ENCODE assay signal across 21 cellular contexts in the genomic region with DNA sequence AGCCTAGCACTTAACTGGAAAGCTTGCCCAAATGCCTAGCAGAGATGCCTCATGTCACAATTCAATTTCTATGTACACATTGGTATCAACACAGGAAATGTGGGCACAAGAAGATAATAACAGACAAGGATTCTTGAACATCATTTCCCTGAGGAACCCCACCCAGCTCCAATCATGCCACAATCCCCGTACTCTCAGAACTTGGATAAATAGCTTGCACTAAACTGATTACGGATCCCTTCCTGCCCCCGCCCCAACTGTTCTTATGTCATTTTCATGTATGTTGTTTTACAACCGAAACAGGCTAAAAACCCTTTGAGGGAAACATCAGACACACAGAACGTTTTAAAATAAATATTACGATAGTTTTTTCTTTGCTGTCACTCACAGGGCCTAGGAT.
DNase-seq lines count a peak whose midpoint lies in the region; ATAC-seq, FAIRE-seq and TF ChIP-seq lines count a peak whose summit lies in the region.
"Had no signal": no experiment of that assay in that cellular context is flagged by ENCODE, and none has a peak within 500 bp of the region (broad histone marks: within the 10 kb centered on the region; RNA-seq: fewer than 3 reads in every experiment).

No MANE protein-coding gene starts in this region.

- H3K4me1 Mint-ChIP-seq in activated T-cell treated with anti-CD3 and anti-CD28 coated beads, Interleukin-2, amount 50 U/mL, for 24 hours (ENCODE audit: low read depth), result peaks cover 93% of the 10 kb centered on the region
- peaks cover 76% of the 10 kb centered on the region for H3K4me1 Mint-ChIP-seq in activated T-cell treated with anti-CD3 and anti-CD28 coated beads, Interleukin-2, amount 50 U/mL, for 72 hours (ENCODE audit: low read depth)
- peaks cover 55 to 82% of the 10 kb centered on the region in 2 donors for H3K4me1 Mint-ChIP-seq in stimulated activated naive B cell treated with anti-CD40 and anti-IgM and Interleukin-4, amounts not matched to agents 10 μg/mL and 1 μg/mL and 100 μg/mL, for 72 hours

- TF ChIP-seq POLR2A in GM12892 (IDR thresholded peaks at IDR 0.05; ENCODE audit: low read depth, low read length), result no peak

- DNase-seq in activated T-cell treated with anti-CD3 and anti-CD28 coated beads, Interleukin-2, amount 50 U/mL, for 24 hours, result no peak
- DNase-seq in activated T-cell treated with anti-CD3 and anti-CD28 coated beads, Interleukin-2, amount 50 U/mL, for 72 hours, result no peak
- DNase-seq in GM12892 (ENCODE audit: insufficient read length) (no peak), MV-4-11 (lab: John Stamatoyannopoulos, UW) (no peak), dorsolateral prefrontal cortex (no peak)
- no peak for DNase-seq in activated naive CD4-positive, alpha-beta T cell treated with anti-CD3 and anti-CD28 coated beads, Interleukin-2, amount 50 U/mL, for 72 hours (ENCODE audit: low spot score in 2 of 2)
- DNase-seq in stimulated activated naive B cell treated with anti-CD40 and anti-IgM and Interleukin-4, amounts not matched to agents 10 μg/mL and 1 μg/mL and 100 μg/mL, for 72 hours, result no peak
- DNase-seq: AML-193; CD4-positive, CD25-positive, alpha-beta regulatory T cell; DMS79 treated with DMSO at 0.1 percent for 48 hours; GOT3; IMR-90; NCI-H1436; NCI-H2081; NCI-H2227 treated with DMSO at 0.1 percent for 48 hours; NCI-H524 treated with DMSO at 0.1 percent for 48 hours; RPMI8226 had no signal

- peak; percentile 33 for FAIRE-seq in GM12892 (lab: Jason Lieb, UNC)
- FAIRE-seq: A549, D721Med, G401.6, GM12891 had no signal

- no peaks in the 10 kb centered on the region for H3K9me3 Mint-ChIP-seq in activated T-cell treated with anti-CD3 and anti-CD28 coated beads, Interleukin-2, amount 50 U/mL, for 24 hours
- no peaks in the 10 kb centered on the region for H3K9me3 Mint-ChIP-seq in activated T-cell treated with anti-CD3 and anti-CD28 coated beads, Interleukin-2, amount 50 U/mL, for 72 hours
- H3K9me3 Mint-ChIP-seq in activated naive CD4-positive, alpha-beta T cell treated with anti-CD3 and anti-CD28 coated beads, Interleukin-2, amount 50 U/mL, for 72 hours, result no peaks in the 10 kb centered on the region
- no peaks in the 10 kb centered on the region for H3K9me3 Mint-ChIP-seq in stimulated activated naive B cell treated with anti-CD40 and anti-IgM and Interleukin-4, amounts not matched to agents 10 μg/mL and 1 μg/mL and 100 μg/mL, for 72 hours

- H3K4me3 ChIP-seq in dorsolateral prefrontal cortex, result no peak overlapping the region
- H3K4me3 ChIP-seq: A549 had no signal

- no peaks in the 10 kb centered on the region for H3K27me3 ChIP-seq in dorsolateral prefrontal cortex

- no peak overlapping the region for H3K27ac ChIP-seq in dorsolateral prefrontal cortex
- H3K27ac ChIP-seq: A549 had no signal

- peak overlapping the region; percentile 76 for H3K27ac Mint-ChIP-seq in activated T-cell treated with anti-CD3 and anti-CD28 coated beads, Interleukin-2, amount 50 U/mL, for 24 hours
- H3K27ac Mint-ChIP-seq in activated T-cell treated with anti-CD3 and anti-CD28 coated beads, Interleukin-2, amount 50 U/mL, for 72 hours, result no peak overlapping the region
- peak overlapping the region; percentile 27 to 86 for H3K27ac Mint-ChIP-seq in activated naive CD4-positive, alpha-beta T cell treated with anti-CD3 and anti-CD28 coated beads, Interleukin-2, amount 50 U/mL, for 72 hours
- peak overlapping the region; percentile 37 for H3K27ac Mint-ChIP-seq in stimulated activated naive B cell treated with anti-CD40 and anti-IgM and Interleukin-4, amounts not matched to agents 10 μg/mL and 1 μg/mL and 100 μg/mL, for 72 hours

- H3K27me3 Mint-ChIP-seq in activated T-cell treated with anti-CD3 and anti-CD28 coated beads, Interleukin-2, amount 50 U/mL, for 24 hours, result no peaks in the 10 kb centered on the region
- H3K27me3 Mint-ChIP-seq in activated T-cell treated with anti-CD3 and anti-CD28 coated beads, Interleukin-2, amount 50 U/mL, for 72 hours (ENCODE audit: low read depth), result no peaks in the 10 kb centered on the region
- no peaks in the 10 kb centered on the region for H3K27me3 Mint-ChIP-seq in stimulated activated naive B cell treated with anti-CD40 and anti-IgM and Interleukin-4, amounts not matched to agents 10 μg/mL and 1 μg/mL and 100 μg/mL, for 72 hours

- intact Hi-C loops in dorsolateral prefrontal cortex (cut with DNase I), result no loop called here

- TF ChIP-seq CTCF in dorsolateral prefrontal cortex (IDR thresholded peaks at IDR 0.05 in 54 of 56, conservative IDR thresholded peaks at IDR 0.05 in 2 of 56; ENCODE audit: low read depth in 1 of 56, partially characterized antibody in 56 of 56), result no peak

- H3K4me3 Mint-ChIP-seq in activated T-cell treated with anti-CD3 and anti-CD28 coated beads, Interleukin-2, amount 50 U/mL, for 24 hours, result peak overlapping the region; percentile 23
- peak overlapping the region in 1 of 2 donors; percentile 21 for H3K4me3 Mint-ChIP-seq in activated T-cell treated with anti-CD3 and anti-CD28 coated beads, Interleukin-2, amount 50 U/mL, for 72 hours
- no peak overlapping the region for H3K4me3 Mint-ChIP-seq in stimulated activated naive B cell treated with anti-CD40 and anti-IgM and Interleukin-4, amounts not matched to agents 10 μg/mL and 1 μg/mL and 100 μg/mL, for 72 hours

- peaks cover 86% of the 10 kb centered on the region for H3K36me3 Mint-ChIP-seq in activated T-cell treated with anti-CD3 and anti-CD28 coated beads, Interleukin-2, amount 50 U/mL, for 24 hours (ENCODE audit: low read depth)
- H3K36me3 Mint-ChIP-seq in activated T-cell treated with anti-CD3 and anti-CD28 coated beads, Interleukin-2, amount 50 U/mL, for 72 hours (ENCODE audit: insufficient read depth in 2 of 2), result peaks cover 5 to 35% of the 10 kb centered on the region in 2 donors
- peaks cover 18 to 51% of the 10 kb centered on the region in 2 donors for H3K36me3 Mint-ChIP-seq in activated naive CD4-positive, alpha-beta T cell treated with anti-CD3 and anti-CD28 coated beads, Interleukin-2, amount 50 U/mL, for 72 hours
- peaks cover 22 to 52% of the 10 kb centered on the region in 2 donors for H3K36me3 Mint-ChIP-seq in stimulated activated naive B cell treated with anti-CD40 and anti-IgM and Interleukin-4, amounts not matched to agents 10 μg/mL and 1 μg/mL and 100 μg/mL, for 72 hours

- ATAC-seq in activated T-cell treated with anti-CD3 and anti-CD28 coated beads, Interleukin-2, amount 50 U/mL, for 72 hours (replicated peaks in 1 of 2), result no peak
- ATAC-seq in activated naive CD4-positive, alpha-beta T cell treated with anti-CD3 and anti-CD28 coated beads, Interleukin-2, amount 50 U/mL, for 72 hours, result no peak
- no peak for ATAC-seq in stimulated activated naive B cell treated with anti-CD40 and anti-IgM and Interleukin-4, amounts not matched to agents 10 μg/mL and 1 μg/mL and 100 μg/mL, for 72 hours (replicated peaks)
- ATAC-seq: A549 had no signal
